21 cellular contexts compared by ENCODE assay signal in the genomic region with DNA sequence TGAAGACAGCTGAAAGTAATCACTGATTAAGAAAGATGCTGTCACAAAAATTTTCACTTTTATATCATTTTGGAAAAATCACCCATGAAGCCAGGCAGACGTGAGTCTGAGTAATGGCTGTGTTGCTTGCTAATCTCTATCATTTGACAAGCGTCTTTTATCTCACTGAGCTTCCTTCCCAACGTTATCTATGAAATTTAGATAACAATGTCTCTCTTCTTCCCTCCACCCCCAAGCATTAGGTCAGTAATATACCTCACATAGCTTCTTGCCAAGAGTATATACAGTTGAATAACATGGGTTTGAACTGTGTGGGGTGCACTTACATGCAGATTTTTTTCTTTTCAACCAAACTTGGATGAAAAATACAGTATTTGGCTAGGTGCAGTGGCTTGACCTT.
DNase-seq lines count a peak whose midpoint lies in the region; ATAC-seq, FAIRE-seq and TF ChIP-seq lines count a peak whose summit lies in the region.
"Had no signal": no experiment of that assay in that cellular context is flagged by ENCODE, and none has a peak within 500 bp of the region (broad histone marks: within the 10 kb centered on the region; RNA-seq: fewer than 3 reads in every experiment).

No MANE protein-coding gene starts in this region.

- no peak overlapping the region for H2AK5ac ChIP-seq in IMR-90 (ENCODE audit: low read depth, low read length)

- no peaks in the 10 kb centered on the region for H3K36me3 ChIP-seq in IMR-90 (ENCODE audit: control insufficient read depth, insufficient read depth, low read length)
- no peaks in the 10 kb centered on the region for H3K36me3 ChIP-seq in astrocyte (ENCODE audit: insufficient read depth, low read length)
- H3K36me3 ChIP-seq: BLaER1 had no signal

- H3K27ac ChIP-seq in IMR-90 (ENCODE audit: insufficient read depth, low read length) (no peak overlapping the region), astrocyte (ENCODE audit: low read depth, low read length) (no peak overlapping the region)
- H3K27ac ChIP-seq: BLaER1, GM23248 had no signal

- H4K8ac ChIP-seq in IMR-90 (ENCODE audit: low read depth in 2 of 2, low read length in 2 of 2) = no peak overlapping the region

- no peaks in the 10 kb centered on the region for H3K79me2 ChIP-seq in astrocyte (ENCODE audit: insufficient read depth, low read length)

- dilution Hi-C loops in IMR-90 (cut with HindIII; ENCODE audit: low sequenced_read_pairs, unreplicated experiment) = no loop called here

- no peak overlapping the region for H2BK15ac ChIP-seq in IMR-90 (ENCODE audit: low read depth, low read length)

- no peak for FAIRE-seq in astrocyte (lab: Jason Lieb, UNC)
- FAIRE-seq: GM12878, HTR-8/SVneo had no signal

- H3K4me1 ChIP-seq in IMR-90 (ENCODE audit: control insufficient read depth, insufficient read depth, low read length) = no peaks in the 10 kb centered on the region
- H3K4me1 ChIP-seq in astrocyte (ENCODE audit: insufficient read depth, low read length) = no peaks in the 10 kb centered on the region
- H3K4me1 ChIP-seq: BLaER1 had no signal

- TF ChIP-seq RAD21 in IMR-90 (IDR thresholded peaks at IDR 0.05; ENCODE audit: low read length) = no peak

- intact Hi-C loops in IMR-90 (cut with micrococcal nuclease) (no loop called here), left colon (cut with DNase I, micrococcal nuclease) (no loop called here)

- H3K9ac ChIP-seq in IMR-90 (ENCODE audit: low read depth, low read length) (no peak overlapping the region), astrocyte (ENCODE audit: low read length) (no peak overlapping the region)
- H3K9ac ChIP-seq: BLaER1, GM23248 had no signal

- H3K18ac ChIP-seq in IMR-90 (ENCODE audit: low read depth, low read length) = no peak overlapping the region

- POLR2A ChIA-PET in IMR-90 (lab: Charles Lee; ENCODE audit: unreplicated experiment) = no interaction called here

- no peak overlapping the region for H3K23ac ChIP-seq in IMR-90 (ENCODE audit: low read depth, low read length)

- H4K20me1 ChIP-seq in IMR-90 (ENCODE audit: insufficient read depth, low read length) (no peaks in the 10 kb centered on the region), astrocyte (ENCODE audit: insufficient read depth, low read length) (no peaks in the 10 kb centered on the region)
- H4K20me1 ChIP-seq: BLaER1 had no signal

- DNase-seq in IMR-90 (peak; percentile 17), astrocyte (ENCODE audit: low read depth) (peak; percentile 8), fibroblast of the aortic adventitia (ENCODE audit: low read depth) (peak; percentile 0), non-pigmented ciliary epithelial cell (ENCODE audit: low read depth) (peak; percentile 4), GF-D8 (lab: John Stamatoyannopoulos, UW) (no peak), left colon (no peak), DMS79 treated with DMSO at 0.1 percent for 48 hours (lab: John Stamatoyannopoulos, UW) (no peak)
- DNase-seq: 8988T; CD4-positive, alpha-beta memory T cell; DMS153; DMS79; GM23248; H7; HFFc6 had no signal

- no CpG with 5 or more reads among the region's 3 CpGs for WGBS in IMR-90 (ENCODE audit: extremely low coverage in 2 of 2, insufficient read length in 1 of 2), 2 experiments

- H3K14ac ChIP-seq in IMR-90 (replicated peaks; ENCODE audit: low read depth, low read length) = no peak overlapping the region

- in situ Hi-C loops in IMR-90 (cut with MboI; ENCODE audit: low sequenced_read_pairs) = no loop called here

- no peaks in the 10 kb centered on the region for H3K4me1 Mint-ChIP-seq in astrocyte (ENCODE audit: low read depth, unreplicated experiment)
- H3K4me1 Mint-ChIP-seq: CD14-positive monocyte; CD4-positive, alpha-beta memory T cell; IgD-negative memory B cell had no signal

- H3K9me3 ChIP-seq in IMR-90 (ENCODE audit: control insufficient read depth, insufficient read depth, low read length) = peaks cover 4% of the 10 kb centered on the region; the same call in 1 of the 2 replicates
- H3K9me3 ChIP-seq in astrocyte (ENCODE audit: insufficient read depth, low read depth, low read length) = no peaks in the 10 kb centered on the region

- no peak overlapping the region for H2BK120ac ChIP-seq in IMR-90 (ENCODE audit: low read depth, low read length)

- no peak overlapping the region for H3K4me2 ChIP-seq in IMR-90 (ENCODE audit: low read depth, low read length)
- H3K4me2 ChIP-seq in astrocyte (ENCODE audit: low read length) = no peak overlapping the region
- H3K4me2 ChIP-seq: BLaER1 had no signal

- no peaks in the 10 kb centered on the region for H3K9me1 ChIP-seq in IMR-90 (ENCODE audit: insufficient read depth, low read length)

- no TSS peak for BruUV-seq in IMR-90 (replicated peaks; lab: Mats Ljungman, UMichigan)

- no peak overlapping the region for H2BK20ac ChIP-seq in IMR-90 (ENCODE audit: low read depth, low read length)

- H3K36me3 Mint-ChIP-seq in astrocyte (ENCODE audit: low read depth, unreplicated experiment) = no peaks in the 10 kb centered on the region
- H3K36me3 Mint-ChIP-seq: CD14-positive monocyte; CD4-positive, alpha-beta memory T cell; IgD-negative memory B cell had no signal

- TF ChIP-seq POLR2A in IMR-90 (IDR thresholded peaks at IDR 0.05; ENCODE audit: low read depth, low read length) = no peak

- H4K5ac ChIP-seq in IMR-90 (ENCODE audit: low read depth, low read length) = no peak overlapping the region; the same call in 1 of the 2 replicates

- ATAC-seq in IMR-90 (ENCODE audit: low read depth) = no peak
- ATAC-seq in GM21515 (IDR thresholded peaks at IDR 0.05; ENCODE audit: unreplicated experiment) = no peak
- no peak for ATAC-seq in left colon
- ATAC-seq: GM12878, HCT116 had no signal

- TF ChIP-seq CTCF in IMR-90 (conservative IDR thresholded peaks at IDR 0.05; ENCODE audit: low read depth, low read length) (no peak), astrocyte (IDR thresholded peaks at IDR 0.05; ENCODE audit: insufficient read depth, low read depth, low read length) (no peak), fibroblast of the aortic adventitia (IDR thresholded peaks at IDR 0.05; ENCODE audit: insufficient read depth, low read length) (no peak)

- CTCF ChIA-PET in IMR-90 (lab: Yijun Ruan, JAX) = no interaction called here

- no peak overlapping the region for H3K4me3 Mint-ChIP-seq in astrocyte (ENCODE audit: unreplicated experiment)
- H3K4me3 Mint-ChIP-seq: CD14-positive monocyte; CD4-positive, alpha-beta memory T cell; HFFc6; IgD-negative memory B cell had no signal

- H3K56ac ChIP-seq in IMR-90 (ENCODE audit: extremely low read depth, insufficient read depth, low read length) = no peak overlapping the region

- H2AFZ ChIP-seq in IMR-90 (replicated peaks; ENCODE audit: low read length, poor library complexity) (no peak overlapping the region), astrocyte (ENCODE audit: low read depth, low read length) (no peak overlapping the region)
- H2AFZ ChIP-seq: GM23248 had no signal

- no peaks in the 10 kb centered on the region for H3K9me3 Mint-ChIP-seq in astrocyte (ENCODE audit: unreplicated experiment)

- no peaks in the 10 kb centered on the region for H3K79me1 ChIP-seq in IMR-90 (ENCODE audit: low read depth in 1 of 2, low read length in 2 of 2)

- no peak overlapping the region for H2AK9ac ChIP-seq in IMR-90 (replicated peaks; ENCODE audit: low read depth, low read length, poor library complexity)

- H3K27me3 ChIP-seq in IMR-90 (ENCODE audit: control insufficient read depth, insufficient read depth, low read length) (no peaks in the 10 kb centered on the region), astrocyte (ENCODE audit: insufficient read depth, low read length) (no peaks in the 10 kb centered on the region)
- H3K27me3 ChIP-seq: BLaER1 had no signal

- H3K4me3 ChIP-seq in IMR-90 (ENCODE audit: insufficient read depth, low read depth, low read length) = no peak overlapping the region
- H3K4me3 ChIP-seq in astrocyte (ENCODE audit: insufficient read depth, low read depth, low read length) = no peak overlapping the region
- no peak overlapping the region for H3K4me3 ChIP-seq in fibroblast of the aortic adventitia (ENCODE audit: low read depth, low read length)
- H3K4me3 ChIP-seq: BLaER1, GM12878, GM23248 had no signal

- no peak overlapping the region for H3K4ac ChIP-seq in IMR-90 (ENCODE audit: low read depth, low read length)

- H3K27me3 Mint-ChIP-seq in astrocyte (ENCODE audit: low read depth, unreplicated experiment) = no peaks in the 10 kb centered on the region
- H3K27me3 Mint-ChIP-seq: CD4-positive, alpha-beta memory T cell; IgD-negative memory B cell had no signal

- H4K91ac ChIP-seq in IMR-90 (ENCODE audit: insufficient read depth, low read depth, low read length) = no peak overlapping the region

- H2BK5ac ChIP-seq in IMR-90 (ENCODE audit: low read depth, low read length, poor library complexity, severe bottlenecking) = no peak overlapping the region

- H3K27ac Mint-ChIP-seq in astrocyte (ENCODE audit: unreplicated experiment) = no peak overlapping the region
- H3K27ac Mint-ChIP-seq: CD14-positive monocyte; CD4-positive, alpha-beta memory T cell; HFFc6; IgD-negative memory B cell had no signal

TF ChIP-seq in IMR-90, 13 proteins besides CTCF, POLR2A, EP300 and RAD21:
- TF ChIP-seq CHD1 (IDR thresholded peaks at IDR 0.05; ENCODE audit: low read depth, low read length) (no peak), BHLHE40 (IDR thresholded peaks at IDR 0.05; ENCODE audit: low read depth, low read length) (no peak), SMC3 (IDR thresholded peaks at IDR 0.05; ENCODE audit: low read depth, low read length) (no peak), RCOR1 (IDR thresholded peaks at IDR 0.05; ENCODE audit: insufficient replicate concordance, low read length) (no peak), CEBPB (IDR thresholded peaks at IDR 0.05; ENCODE audit: low read depth, low read length) (no peak), MAZ (IDR thresholded peaks at IDR 0.05; ENCODE audit: borderline replicate concordance, low read depth, low read length) (no peak)
- TF ChIP-seq, protein P1, sequence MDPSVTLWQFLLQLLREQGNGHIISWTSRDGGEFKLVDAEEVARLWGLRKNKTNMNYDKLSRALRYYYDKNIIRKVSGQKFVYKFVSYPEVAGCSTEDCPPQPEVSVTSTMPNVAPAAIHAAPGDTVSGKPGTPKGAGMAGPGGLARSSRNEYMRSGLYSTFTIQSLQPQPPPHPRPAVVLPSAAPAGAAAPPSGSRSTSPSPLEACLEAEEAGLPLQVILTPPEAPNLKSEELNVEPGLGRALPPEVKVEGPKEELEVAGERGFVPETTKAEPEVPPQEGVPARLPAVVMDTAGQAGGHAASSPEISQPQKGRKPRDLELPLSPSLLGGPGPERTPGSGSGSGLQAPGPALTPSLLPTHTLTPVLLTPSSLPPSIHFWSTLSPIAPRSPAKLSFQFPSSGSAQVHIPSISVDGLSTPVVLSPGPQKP (IDR thresholded peaks at IDR 0.05; ENCODE audit: borderline replicate concordance, low read depth, low read length) = no peak
- TF ChIP-seq, protein P2, sequence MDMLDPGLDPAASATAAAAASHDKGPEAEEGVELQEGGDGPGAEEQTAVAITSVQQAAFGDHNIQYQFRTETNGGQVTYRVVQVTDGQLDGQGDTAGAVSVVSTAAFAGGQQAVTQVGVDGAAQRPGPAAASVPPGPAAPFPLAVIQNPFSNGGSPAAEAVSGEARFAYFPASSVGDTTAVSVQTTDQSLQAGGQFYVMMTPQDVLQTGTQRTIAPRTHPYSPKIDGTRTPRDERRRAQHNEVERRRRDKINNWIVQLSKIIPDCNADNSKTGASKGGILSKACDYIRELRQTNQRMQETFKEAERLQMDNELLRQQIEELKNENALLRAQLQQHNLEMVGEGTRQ (IDR thresholded peaks at IDR 0.05; ENCODE audit: low read depth, low read length) = no peak

Comparison
In these comparisons a context has a peak if more than half of its experiments do, and no peak if none do; other contexts are left out.
1. DNase-seq: peak in IMR-90 (single experiment), astrocyte (single experiment), fibroblast of the aortic adventitia (single experiment) and non-pigmented ciliary epithelial cell (single experiment); none in GF-D8 (single experiment), left colon (0 of 2) and DMS79 treated with DMSO at 0.1 percent for 48 hours (single experiment).